ENCODE assay signal across 17 cellular contexts in the genomic region with DNA sequence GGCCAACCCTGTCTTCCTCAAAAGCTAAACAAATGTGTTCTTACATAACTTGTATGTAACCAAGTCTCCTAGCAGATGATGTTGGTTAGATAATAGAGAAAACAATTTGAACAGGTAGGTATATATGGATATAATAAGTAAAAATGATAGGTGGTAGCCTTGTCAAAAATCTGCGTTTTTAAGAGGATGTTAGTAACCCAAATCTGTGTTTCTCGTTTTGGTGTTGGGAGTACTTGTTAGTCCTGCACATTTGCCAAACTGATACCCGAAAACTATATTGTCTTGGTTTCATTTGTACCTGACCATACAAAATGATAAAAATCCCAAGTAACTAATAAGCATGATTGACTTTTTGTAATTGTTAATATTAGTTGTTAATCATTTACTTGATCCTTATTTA. TPM values are rescaled to one million over a fixed set of nuclear protein-coding genes. Genes with fewer than 3 reads are reported as not detected.
"Had no signal": no experiment of that assay in that cellular context is flagged by ENCODE, and none has a peak within 500 bp of the region (broad histone marks: within the 10 kb centered on the region; RNA-seq: fewer than 3 reads in every experiment).

No MANE protein-coding gene starts in this region.

- H3K9me3 Mint-ChIP-seq: dendritic cell treated with granulocyte-macrophage colony-stimulating factor and Interleukin-4, amounts not matched to agents 40 ng/mL and 50 ng/mL, for 4 days; endodermal cell; stimulated activated memory B cell treated with anti-CD40 and anti-IgM and Interleukin-4, amounts not matched to agents 10 μg/mL and 1 μg/mL and 100 μg/mL, for 72 hours; T-helper 2 cell treated with Interferon-gamma antibody and Interleukin-4, amounts not matched to agents 5 μg/mL and 100 μg/mL, for 36 hours had no signal

- H3K4me3 ChIP-seq: body of pancreas, smooth muscle cell, transverse colon had no signal

- ATAC-seq: body of pancreas; stimulated activated memory B cell treated with anti-CD40 and anti-IgM and Interleukin-4, amounts not matched to agents 10 μg/mL and 1 μg/mL and 100 μg/mL, for 72 hours had no signal

- H3K9me3 ChIP-seq: body of pancreas, transverse colon had no signal

- H3K27me3 ChIP-seq: body of pancreas, transverse colon had no signal

- H3K27me3 Mint-ChIP-seq: dendritic cell treated with granulocyte-macrophage colony-stimulating factor and Interleukin-4, amounts not matched to agents 40 ng/mL and 50 ng/mL, for 4 days; stimulated activated memory B cell treated with anti-CD40 and anti-IgM and Interleukin-4, amounts not matched to agents 10 μg/mL and 1 μg/mL and 100 μg/mL, for 72 hours had no signal

- H3K4me3 Mint-ChIP-seq: dendritic cell treated with granulocyte-macrophage colony-stimulating factor and Interleukin-4, amounts not matched to agents 40 ng/mL and 50 ng/mL, for 4 days; endodermal cell; stimulated activated memory B cell treated with anti-CD40 and anti-IgM and Interleukin-4, amounts not matched to agents 10 μg/mL and 1 μg/mL and 100 μg/mL, for 72 hours; T-helper 2 cell treated with Interferon-gamma antibody and Interleukin-4, amounts not matched to agents 5 μg/mL and 100 μg/mL, for 36 hours had no signal

- H3K27ac ChIP-seq: body of pancreas, transverse colon had no signal

- H3K27ac Mint-ChIP-seq: dendritic cell treated with granulocyte-macrophage colony-stimulating factor and Interleukin-4, amounts not matched to agents 40 ng/mL and 50 ng/mL, for 4 days; endodermal cell; T-helper 2 cell treated with Interferon-gamma antibody and Interleukin-4, amounts not matched to agents 5 μg/mL and 100 μg/mL, for 36 hours had no signal

- DNase-seq: activated CD4-positive, alpha-beta T cell treated with anti-CD3 and anti-CD28 coated beads, Interleukin-2, amount 50 U/mL, for 4 hours; activated naive CD4-positive, alpha-beta T cell; body of pancreas; central memory CD4-positive, alpha-beta T cell; erythroblast; hippocampal formation; right cardiac atrium; substantia nigra; transverse colon had no signal

RNA-seq across cellular contexts. Expression of a gene that starts 22.0 kb away (rescaled TPM):
- total RNA-seq: body of pancreas, endodermal cell, glomerular endothelial cell, lower leg skin, posterior vena cava, right cardiac atrium, smooth muscle cell had no signal
- polyA plus RNA-seq: right cardiac atrium had no signal
